In genomic region chr7:140924821-140925421, GRCh38 we compare ENCODE assay signal across 1 cellular context.
A peak's percentile ranks its signal among the peaks of the same experiment; 100 is the strongest.
TF ChIP-seq lines count a peak whose summit lies in the region.

BRAF (minus strand) TSS chr7:140924929; CDS start chr7:140924703, 226 bp downstream.

TF ChIP-seq in HepG2, 621 proteins besides CTCF, POLR2A, EP300 and RAD21 (continued from another document and continues in another):
- peak; percentile 60; the same call in 1 of the 2 replicates for TF ChIP-seq ZBED4 (CRISPR knock-in tag; IDR thresholded peaks at IDR 0.05; ENCODE audit: borderline replicate concordance)
- no peak for TF ChIP-seq ZNF709 (CRISPR knock-in tag; IDR thresholded peaks at IDR 0.05)
- TF ChIP-seq SSRP1 (CRISPR knock-in tag; IDR thresholded peaks at IDR 0.05): no peak
- TF ChIP-seq ATF7-NPFF (CRISPR knock-in tag; IDR thresholded peaks at IDR 0.05; ENCODE audit: low read depth): 0 out of 2 replicates have a peak, but pooled peaks have one; percentile 17
- 0 out of 2 replicates have a peak, but pooled peaks have one; percentile 33 for TF ChIP-seq SP140L (CRISPR knock-in tag; IDR thresholded peaks at IDR 0.05; ENCODE audit: borderline replicate concordance)
- peak; percentile 78 for TF ChIP-seq HNRNPK (IDR thresholded peaks at IDR 0.05; ENCODE audit: low read depth, low read length, poor library complexity, severe bottlenecking)
- TF ChIP-seq ZBTB26 (CRISPR knock-in tag; IDR thresholded peaks at IDR 0.05; ENCODE audit: borderline replicate concordance): 0 out of 2 replicates have a peak, but pooled peaks have one; percentile 24
- no peak for TF ChIP-seq NR2F1 (CRISPR knock-in tag; IDR thresholded peaks at IDR 0.05)
- no peak for TF ChIP-seq ZNF557 (CRISPR knock-in tag; IDR thresholded peaks at IDR 0.05)
- TF ChIP-seq PITX1 (CRISPR knock-in tag; IDR thresholded peaks at IDR 0.05): peak; percentile 56; the same call in 1 of the 2 replicates
- no peak for TF ChIP-seq NBN (conservative IDR thresholded peaks at IDR 0.05)
- peak; percentile 24 for TF ChIP-seq ASH2L (IDR thresholded peaks at IDR 0.05; ENCODE audit: insufficient read length, low read depth, low read length)
- no peak for TF ChIP-seq ZNF431 (CRISPR knock-in tag; IDR thresholded peaks at IDR 0.05; ENCODE audit: borderline replicate concordance, low read depth)
- TF ChIP-seq GFI1 (CRISPR knock-in tag; IDR thresholded peaks at IDR 0.05; ENCODE audit: borderline replicate concordance): no peak
- TF ChIP-seq CCDC6 (CRISPR knock-in tag; IDR thresholded peaks at IDR 0.05): peak; percentile 48; the same call in 1 of the 2 replicates
- TF ChIP-seq ATF4 (CRISPR knock-in tag; IDR thresholded peaks at IDR 0.05): peak in 1 of 2 experiments; percentile 28; a peak in 1 of 4 replicates
- TF ChIP-seq ATF1 (CRISPR knock-in tag; IDR thresholded peaks at IDR 0.05): peak; percentile 93
- peak; percentile 42; the same call in 1 of the 2 replicates for TF ChIP-seq RFX3 (CRISPR knock-in tag; IDR thresholded peaks at IDR 0.05)
- no peak for TF ChIP-seq U2AF1 (optimal IDR thresholded peaks at IDR 0.05; ENCODE audit: low read depth, low read length)
- TF ChIP-seq CBX1 (IDR thresholded peaks at IDR 0.05; ENCODE audit: low read depth): no peak
- no peak for TF ChIP-seq ZNF468 (CRISPR knock-in tag; IDR thresholded peaks at IDR 0.05)
- no peak for TF ChIP-seq ZNF510 (CRISPR knock-in tag; IDR thresholded peaks at IDR 0.05; ENCODE audit: low read depth)
- no peak for TF ChIP-seq MTF1 (CRISPR knock-in tag; IDR thresholded peaks at IDR 0.05)
- TF ChIP-seq ZFP37 (CRISPR knock-in tag; IDR thresholded peaks at IDR 0.05; ENCODE audit: borderline replicate concordance): no peak
- no peak for TF ChIP-seq BRD4 (CRISPR knock-in tag; IDR thresholded peaks at IDR 0.05)
- peak; percentile 4; the same call in 1 of the 2 replicates for TF ChIP-seq STAG1 (CRISPR knock-in tag; IDR thresholded peaks at IDR 0.05)
- TF ChIP-seq ZNF577 (CRISPR knock-in tag; IDR thresholded peaks at IDR 0.05; ENCODE audit: borderline replicate concordance, low read depth): no peak
- no peak for TF ChIP-seq SUZ12 (IDR thresholded peaks at IDR 0.05; ENCODE audit: low read depth, low read length)
- TF ChIP-seq HNF1B (CRISPR knock-in tag; IDR thresholded peaks at IDR 0.05): peak; percentile 62
- TF ChIP-seq ZSCAN12 (CRISPR knock-in tag; IDR thresholded peaks at IDR 0.05): no peak
- TF ChIP-seq YEATS2 (CRISPR knock-in tag; IDR thresholded peaks at IDR 0.05; ENCODE audit: borderline replicate concordance): peak; percentile 29; the same call in 1 of the 2 replicates
- peak; percentile 91 for TF ChIP-seq ATF2 (CRISPR knock-in tag; IDR thresholded peaks at IDR 0.05)
- no peak for TF ChIP-seq SAFB2 (CRISPR knock-in tag; IDR thresholded peaks at IDR 0.05; ENCODE audit: borderline replicate concordance, low read depth)
- no peak for TF ChIP-seq ZNF776 (CRISPR knock-in tag; IDR thresholded peaks at IDR 0.05)
- TF ChIP-seq NFE2L2 (IDR thresholded peaks at IDR 0.05; ENCODE audit: low read length): no peak
- TF ChIP-seq RXRA (CRISPR knock-in tag; IDR thresholded peaks at IDR 0.05): 0 out of 2 replicates have a peak, but pooled peaks have one; percentile 10
- TF ChIP-seq ZSCAN9 (CRISPR knock-in tag; IDR thresholded peaks at IDR 0.05; ENCODE audit: borderline replicate concordance): peak; percentile 14; the same call in 1 of the 2 replicates
- TF ChIP-seq ZFP1 (CRISPR knock-in tag; IDR thresholded peaks at IDR 0.05): 0 out of 2 replicates have a peak, but pooled peaks have one; percentile 15
- no peak for TF ChIP-seq AGO2 (optimal IDR thresholded peaks at IDR 0.05; ENCODE audit: low read depth, low read length)
- no peak for TF ChIP-seq ZNF766 (CRISPR knock-in tag; IDR thresholded peaks at IDR 0.05; ENCODE audit: borderline replicate concordance)
- TF ChIP-seq KDM2A (CRISPR knock-in tag; IDR thresholded peaks at IDR 0.05; ENCODE audit: borderline replicate concordance, low read depth): peak; percentile 75
- no peak for TF ChIP-seq ZNF550 (CRISPR knock-in tag; IDR thresholded peaks at IDR 0.05; ENCODE audit: borderline replicate concordance)
- no peak for TF ChIP-seq KDM5B (CRISPR knock-in tag; IDR thresholded peaks at IDR 0.05; ENCODE audit: borderline replicate concordance)
- no peak for TF ChIP-seq ZNF552 (CRISPR knock-in tag; IDR thresholded peaks at IDR 0.05; ENCODE audit: borderline replicate concordance)
- no peak for TF ChIP-seq ZZZ3 (CRISPR knock-in tag; IDR thresholded peaks at IDR 0.05; ENCODE audit: borderline replicate concordance)
- TF ChIP-seq FOXK2 (IDR thresholded peaks at IDR 0.05): no peak
- TF ChIP-seq SIN3B (IDR thresholded peaks at IDR 0.05; ENCODE audit: low read length): no peak
- peak; percentile 95 for TF ChIP-seq ATF7 (IDR thresholded peaks at IDR 0.05)
- TF ChIP-seq ATF7 (CRISPR knock-in tag; IDR thresholded peaks at IDR 0.05): 0 out of 2 replicates have a peak, but pooled peaks have one; percentile 61
- no peak for TF ChIP-seq MEIS1 (CRISPR knock-in tag; IDR thresholded peaks at IDR 0.05; ENCODE audit: borderline replicate concordance)
- no peak for TF ChIP-seq MAFK (conservative IDR thresholded peaks at IDR 0.05 in 1 of 2, IDR thresholded peaks at IDR 0.05 in 1 of 2; ENCODE audit: low read length in 2 of 2)
- peak; percentile 46; the same call in 1 of the 2 replicates for TF ChIP-seq THAP11 (CRISPR knock-in tag; IDR thresholded peaks at IDR 0.05)
- TF ChIP-seq DMAP1 (CRISPR knock-in tag; IDR thresholded peaks at IDR 0.05): peak; percentile 40; the same call in 1 of the 2 replicates
- no peak for TF ChIP-seq JDP2 (CRISPR knock-in tag; IDR thresholded peaks at IDR 0.05; ENCODE audit: borderline replicate concordance)
- TF ChIP-seq NONO (IDR thresholded peaks at IDR 0.05): no peak
- no peak for TF ChIP-seq NONO (CRISPR knock-in tag; conservative IDR thresholded peaks at IDR 0.05)
- no peak for TF ChIP-seq PRPF4 (IDR thresholded peaks at IDR 0.05; ENCODE audit: low read depth, low read length, poor library complexity, severe bottlenecking)
- TF ChIP-seq KMT2A (CRISPR knock-in tag; IDR thresholded peaks at IDR 0.05): peak; percentile 29; the same call in 1 of the 2 replicates
- no peak for TF ChIP-seq ZNF747 (CRISPR knock-in tag; IDR thresholded peaks at IDR 0.05; ENCODE audit: borderline replicate concordance)
- no peak for TF ChIP-seq BCL6 (CRISPR knock-in tag; IDR thresholded peaks at IDR 0.05)
- TF ChIP-seq PBX3 (CRISPR knock-in tag; IDR thresholded peaks at IDR 0.05; ENCODE audit: borderline replicate concordance): no peak
- TF ChIP-seq ZNF33B (CRISPR knock-in tag; IDR thresholded peaks at IDR 0.05): no peak
- TF ChIP-seq SAP130 (CRISPR knock-in tag; IDR thresholded peaks at IDR 0.05; ENCODE audit: low read depth): peak; percentile 45
- TF ChIP-seq HDAC2 (CRISPR knock-in tag; IDR thresholded peaks at IDR 0.05): 0 out of 2 replicates have a peak, but pooled peaks have one; percentile 26
- TF ChIP-seq NFKBIZ (CRISPR knock-in tag; IDR thresholded peaks at IDR 0.05): 0 out of 2 replicates have a peak, but pooled peaks have one; percentile 31
- TF ChIP-seq HMGXB4 (CRISPR knock-in tag; IDR thresholded peaks at IDR 0.05; ENCODE audit: borderline replicate concordance in 1 of 2, low read depth in 1 of 2): 0 out of 4 replicates have a peak, but pooled peaks of 1 of the 2 experiments have one; percentile 46
- TF ChIP-seq RBAK (CRISPR knock-in tag; IDR thresholded peaks at IDR 0.05): no peak
- 0 out of 2 replicates have a peak, but pooled peaks have one; percentile 32 for TF ChIP-seq ZNF768 (CRISPR knock-in tag; IDR thresholded peaks at IDR 0.05)
- TF ChIP-seq ZNF383 (CRISPR knock-in tag; IDR thresholded peaks at IDR 0.05; ENCODE audit: borderline replicate concordance): no peak
- peak; percentile 66; the same call in 1 of the 2 replicates for TF ChIP-seq RFX5 (IDR thresholded peaks at IDR 0.05; ENCODE audit: low read depth, low read length)
- peak; percentile 79 for TF ChIP-seq CEBPB (IDR thresholded peaks at IDR 0.05; ENCODE audit: borderline replicate concordance, low read depth, low read length)
- TF ChIP-seq ZBTB21 (CRISPR knock-in tag; IDR thresholded peaks at IDR 0.05): peak; percentile 99
- no peak for TF ChIP-seq SMAD9 (CRISPR knock-in tag; IDR thresholded peaks at IDR 0.05)
